ENCODE assay signal across 10 cellular contexts in the genomic region with DNA sequence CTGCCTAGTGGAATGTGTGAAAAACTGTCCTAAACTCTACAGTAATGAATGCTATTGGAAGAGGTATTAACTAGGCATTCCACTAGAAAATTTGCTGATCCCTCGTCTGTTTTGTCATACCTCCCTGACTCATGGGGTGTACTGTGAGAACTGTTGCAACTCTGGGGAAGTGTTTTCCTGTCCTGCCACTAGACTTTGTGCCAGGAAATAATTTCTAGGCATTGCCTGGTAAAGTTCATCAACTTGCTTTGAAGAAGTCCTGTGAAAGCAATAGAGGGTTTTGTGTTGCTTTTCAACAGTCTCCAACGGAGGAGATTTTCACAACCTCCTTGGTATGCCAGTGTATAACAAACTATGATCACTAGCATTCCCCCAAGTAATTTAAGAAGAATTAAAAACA.
A peak's percentile ranks its signal among the peaks of the same experiment; 100 is the strongest.
DNase-seq lines count a peak whose midpoint lies in the region; ATAC-seq and TF ChIP-seq lines count a peak whose summit lies in the region.
"Had no signal": no experiment of that assay in that cellular context is flagged by ENCODE, and none has a peak within 500 bp of the region (broad histone marks: within the 10 kb centered on the region; RNA-seq: fewer than 3 reads in every experiment).

No MANE protein-coding gene starts in this region.

- no peak overlapping the region for H3K27ac Mint-ChIP-seq in stimulated activated memory B cell treated with anti-CD40 and anti-IgM and Interleukin-4, amounts not matched to agents 10 μg/mL and 1 μg/mL and 100 μg/mL, for 72 hours

- no peak overlapping the region for H3K4me3 Mint-ChIP-seq in stimulated activated memory B cell treated with anti-CD40 and anti-IgM and Interleukin-4, amounts not matched to agents 10 μg/mL and 1 μg/mL and 100 μg/mL, for 72 hours

- no peaks in the 10 kb centered on the region for H3K4me1 Mint-ChIP-seq in stimulated activated memory B cell treated with anti-CD40 and anti-IgM and Interleukin-4, amounts not matched to agents 10 μg/mL and 1 μg/mL and 100 μg/mL, for 72 hours

- TF ChIP-seq CTCF in astrocyte of the cerebellum (IDR thresholded peaks at IDR 0.05; ENCODE audit: low read depth, low read length, missing control alignments) (no peak), retinal pigment epithelial cell (conservative IDR thresholded peaks at IDR 0.05; ENCODE audit: low read depth, low read length) (no peak)

- in situ Hi-C loops in astrocyte of the cerebellum (cut with HindIII; ENCODE audit: low sequenced_read_pairs): no loop called here

- peaks cover 8% of the 10 kb centered on the region for H3K27me3 Mint-ChIP-seq in stimulated activated memory B cell treated with anti-CD40 and anti-IgM and Interleukin-4, amounts not matched to agents 10 μg/mL and 1 μg/mL and 100 μg/mL, for 72 hours

- H3K4me3 ChIP-seq in astrocyte of the cerebellum (ENCODE audit: low read depth, low read length): no peak overlapping the region
- no peak overlapping the region for H3K4me3 ChIP-seq in retinal pigment epithelial cell (ENCODE audit: low read length)
- H3K4me3 ChIP-seq: SJCRH30 had no signal

- peaks cover 10% of the 10 kb centered on the region for H3K9me3 Mint-ChIP-seq in stimulated activated memory B cell treated with anti-CD40 and anti-IgM and Interleukin-4, amounts not matched to agents 10 μg/mL and 1 μg/mL and 100 μg/mL, for 72 hours

- DNase-seq in ELR (ENCODE audit: low read depth) (peak; percentile 40), astrocyte of the cerebellum (ENCODE audit: low read depth) (peak; percentile 23), glomerular endothelial cell (ENCODE audit: extremely low read depth, low read depth, low spot score) (peak; percentile 10), retinal pigment epithelial cell (ENCODE audit: low read depth) (peak; percentile 96), DMS53 treated with DMSO at 0.1 percent for 48 hours (lab: John Stamatoyannopoulos, UW; ENCODE audit: unreplicated experiment) (no peak), cerebellar cortex (ENCODE audit: low spot score) (no peak)
- no peak for DNase-seq in stimulated activated naive CD4-positive, alpha-beta T cell (lab: John Stamatoyannopoulos, UW)
- DNase-seq: activated CD8-positive, alpha-beta memory T cell treated with anti-CD3 and anti-CD28 coated beads, Interleukin-2, amount 50 U/mL, for 48 hours had no signal

- H3K36me3 Mint-ChIP-seq in stimulated activated memory B cell treated with anti-CD40 and anti-IgM and Interleukin-4, amounts not matched to agents 10 μg/mL and 1 μg/mL and 100 μg/mL, for 72 hours: no peaks in the 10 kb centered on the region

- ATAC-seq in stimulated activated memory B cell treated with anti-CD40 and anti-IgM and Interleukin-4, amounts not matched to agents 10 μg/mL and 1 μg/mL and 100 μg/mL, for 72 hours: no peak

Comparison
In these comparisons a context has a peak if more than half of its experiments do, and no peak if none do; other contexts are left out.
1. DNase-seq: peak in ELR (single experiment), astrocyte of the cerebellum (single experiment), glomerular endothelial cell (single experiment) and retinal pigment epithelial cell (single experiment); none in DMS53 treated with DMSO at 0.1 percent for 48 hours (single experiment), cerebellar cortex (single experiment) and stimulated activated naive CD4-positive, alpha-beta T cell (0 of 6).